Comparison of ENCODE assay signal across 17 cellular contexts in genomic region chr4:4671774-4672349, GRCh38.
"Had no signal": no experiment of that assay in that cellular context is flagged by ENCODE, and none has a peak within 500 bp of the region (broad histone marks: within the 10 kb centered on the region; RNA-seq: fewer than 3 reads in every experiment).

No MANE protein-coding gene starts in this region.

- DNase-seq: activated CD4-positive, alpha-beta memory T cell treated with anti-CD3 and anti-CD28 coated beads for 36 hours; activated CD4-positive, alpha-beta T cell treated with anti-CD3 and anti-CD28 coated beads for 36 hours; activated naive CD4-positive, alpha-beta T cell treated with Interleukin-2 at 50 U/mL for 16 hours; activated naive CD8-positive, alpha-beta T cell treated with anti-CD3 and anti-CD28 coated beads, Interleukin-2, amount 10 ng/mL, durations not matched to agents 7 days and 5 days; activated T-cell treated with anti-CD3 and anti-CD28 coated beads for 4 hours; aorta; immature natural killer cell; kidney glomerular epithelial cell; left ventricle myocardium superior; stimulated activated naive B cell treated with anti-CD40 and anti-IgM and Interleukin-4, amounts not matched to agents 10 μg/mL and 1 μg/mL and 100 μg/mL, for 72 hours; SW 1271; T-helper 2 cell had no signal

- H3K9me3 ChIP-seq: sigmoid colon had no signal

- FAIRE-seq: endometrium had no signal

- ATAC-seq: activated CD4-positive, alpha-beta T cell treated with anti-CD3 and anti-CD28 coated beads for 36 hours; natural killer cell treated with Interleukin-12 subunit alpha and Interleukin-12 subunit beta and Interleukin-15 and Interleukin-18, amount 100 ng/mL, for 72 hours; stimulated activated naive B cell treated with anti-CD40 and anti-IgM and Interleukin-4, amounts not matched to agents 10 μg/mL and 1 μg/mL and 100 μg/mL, for 72 hours; WTC11 had no signal

- H3K4me3 ChIP-seq: coronary artery, sigmoid colon had no signal

- H3K36me3 ChIP-seq: sigmoid colon had no signal

- H3K27ac ChIP-seq: coronary artery, sigmoid colon had no signal
